Comparison of ENCODE assay signal across 8 cellular contexts in the genomic region with DNA sequence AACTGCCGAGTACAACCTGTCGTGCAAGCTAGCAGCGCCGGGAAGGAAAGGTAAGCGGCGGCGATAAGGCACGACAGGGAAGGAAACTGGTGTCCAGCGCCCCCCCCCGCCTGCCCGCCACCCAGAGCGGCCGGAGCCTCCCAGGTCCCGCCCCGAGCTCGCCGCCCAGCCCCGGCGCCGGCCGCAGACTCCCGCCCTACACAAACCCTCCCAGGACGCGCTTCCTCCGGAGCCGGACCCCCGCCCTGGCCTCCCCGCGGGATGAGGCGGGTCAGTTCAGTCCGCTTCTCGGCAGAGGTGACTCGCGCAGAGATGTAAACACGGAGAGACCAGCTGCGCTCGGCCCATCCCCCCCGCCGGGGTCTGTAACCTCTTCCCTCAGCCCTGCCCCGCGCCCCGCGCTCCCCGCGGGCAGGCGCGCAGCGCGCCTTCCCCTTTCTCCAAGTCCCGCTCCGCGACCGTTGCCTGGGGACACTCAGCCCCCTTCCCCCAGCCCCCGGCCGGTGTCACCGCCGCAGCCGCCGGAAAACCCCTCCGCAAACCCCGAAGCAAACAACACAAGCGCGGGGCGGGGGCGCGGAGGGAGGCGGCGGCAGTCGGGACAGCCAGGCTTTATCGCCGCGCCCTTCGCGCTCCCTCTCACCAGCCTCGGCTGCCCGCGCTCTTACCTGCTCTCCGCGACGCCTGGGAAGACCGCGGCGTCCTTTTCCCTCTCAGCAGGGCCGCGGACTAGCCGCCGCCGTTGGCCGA. TPM values are rescaled to one million over a fixed set of nuclear protein-coding genes. Genes with fewer than 3 reads are reported as not detected.
DNase-seq lines count a peak whose midpoint lies in the region; ATAC-seq, FAIRE-seq and TF ChIP-seq lines count a peak whose summit lies in the region.

No MANE protein-coding gene starts in this region.

- no peak for FAIRE-seq in A549 (lab: Jason Lieb, UNC)

- H3K4me1 ChIP-seq in A549 (peaks cover 28% of the 10 kb centered on the region), ectodermal cell (ENCODE audit: control insufficient read depth, insufficient read depth, low read length) (no peaks in the 10 kb centered on the region), lung (ENCODE audit: control insufficient read depth in 2 of 2, insufficient read depth in 2 of 2, low read length in 2 of 2) (peaks cover 4 to 7% of the 10 kb centered on the region in 2 donors)

- 0% methylated on average over 14 of the region's 89 CpGs for WGBS in A549 (ENCODE audit: missing lambda C conversion rate)
- WGBS in ectodermal cell, 2 experiments, result 0% methylated on average over 89 of the region's 89 CpGs
- 1% methylated on average over 71 to 89 of the region's 89 CpGs for WGBS in lung, 2 donors

- ATAC-seq in A549 (peak; percentile 63 to 77), GM18868 (IDR thresholded peaks at IDR 0.05; ENCODE audit: unreplicated experiment) (peak; percentile 13), HG03159 (IDR thresholded peaks at IDR 0.05; ENCODE audit: unreplicated experiment) (peak; percentile 21), lung (ENCODE audit: insufficient read depth, low FRiP score) (peak; percentile 55)

- no peaks in the 10 kb centered on the region for H3K36me3 Mint-ChIP-seq in activated CD4-positive, alpha-beta memory T cell treated with anti-CD3 and anti-CD28 coated beads, Interleukin-2, amount 10 ng/mL, durations not matched to agents 7 days and 5 days (ENCODE audit: low read depth)

- H3K36me3 ChIP-seq in ectodermal cell (ENCODE audit: control insufficient read depth, insufficient read depth, low read length) (no peaks in the 10 kb centered on the region), lung (ENCODE audit: control insufficient read depth in 2 of 2, insufficient read depth in 2 of 2, low read length in 2 of 2) (no peaks in the 10 kb centered on the region)

- peaks cover 26% of the 10 kb centered on the region for H3K4me1 Mint-ChIP-seq in activated CD4-positive, alpha-beta memory T cell treated with anti-CD3 and anti-CD28 coated beads, Interleukin-2, amount 10 ng/mL, durations not matched to agents 7 days and 5 days

- no peak for TF ChIP-seq RAD21 in A549 (conservative IDR thresholded peaks at IDR 0.05 in 1 of 2, IDR thresholded peaks at IDR 0.05 in 1 of 2)

- TF ChIP-seq CTCF in A549 (IDR thresholded peaks at IDR 0.05) (no peak), lung (IDR thresholded peaks at IDR 0.05; ENCODE audit: control extremely low read depth, extremely low read depth) (no peak)

- POLR2A ChIA-PET in A549 (lab: Yijun Ruan, JAX), result interaction anchor here (0.6 to 3.2 kb wide), 8 partner anchors 9 to 423 kb away, joined by 3 to 27 read pairs (median 6); a partner anchor contains a TSS
- POLR2A ChIA-PET in activated CD4-positive, alpha-beta memory T cell treated with anti-CD3 and anti-CD28 coated beads, Interleukin-2, amount 10 ng/mL, durations not matched to agents 7 days and 5 days (lab: Charles Lee), result interaction anchor here (0.8 to 4.4 kb wide), 8 partner anchors 13 to 277 kb away, joined by 3 to 67 read pairs (median 8); a partner anchor contains a TSS

- peak overlapping the region; percentile 85 for H3K4me3 Mint-ChIP-seq in activated CD4-positive, alpha-beta memory T cell treated with anti-CD3 and anti-CD28 coated beads, Interleukin-2, amount 10 ng/mL, durations not matched to agents 7 days and 5 days

- peak overlapping the region; percentile 92 for H3K4me3 ChIP-seq in A549
- H3K4me3 ChIP-seq in ectodermal cell (ENCODE audit: insufficient read depth, low read depth, low read length), result peak overlapping the region; percentile 47
- peak overlapping the region; percentile 95 for H3K4me3 ChIP-seq in lung

- peaks cover 19% of the 10 kb centered on the region for H3K27me3 Mint-ChIP-seq in activated CD4-positive, alpha-beta memory T cell treated with anti-CD3 and anti-CD28 coated beads, Interleukin-2, amount 10 ng/mL, durations not matched to agents 7 days and 5 days

- no peaks in the 10 kb centered on the region for H3K9me3 Mint-ChIP-seq in activated CD4-positive, alpha-beta memory T cell treated with anti-CD3 and anti-CD28 coated beads, Interleukin-2, amount 10 ng/mL, durations not matched to agents 7 days and 5 days

- no peak for TF ChIP-seq POLR2A in A549 (IDR thresholded peaks at IDR 0.05; ENCODE audit: low read length)

- H3K27ac ChIP-seq in A549, result peak overlapping the region; percentile 85 to 100
- peak overlapping the region; percentile 96 for H3K27ac ChIP-seq in ectodermal cell (ENCODE audit: insufficient read depth, low read depth, low read length, poor library complexity, severe bottlenecking)
- peak overlapping the region; percentile 97 to 100 for H3K27ac ChIP-seq in lung (ENCODE audit: low read depth in 1 of 2, low read length in 1 of 2)

- peak overlapping the region; percentile 87 for H3K4me2 ChIP-seq in A549

- peaks cover 7% of the 10 kb centered on the region for H3K27me3 ChIP-seq in ectodermal cell (ENCODE audit: control insufficient read depth, insufficient read depth, low read length, poor library complexity, severe bottlenecking)
- no peaks in the 10 kb centered on the region for H3K27me3 ChIP-seq in lung (ENCODE audit: control insufficient read depth, insufficient read depth)

- CTCF ChIA-PET in A549 (lab: Yijun Ruan, JAX), result interaction anchor here (0.7 to 1.8 kb wide), 4 partner anchors 9 to 79 kb away, joined by 3 to 10 read pairs (median 5); no protein-coding TSS in a partner anchor
- CTCF ChIA-PET in activated CD4-positive, alpha-beta memory T cell treated with anti-CD3 and anti-CD28 coated beads, Interleukin-2, amount 10 ng/mL, durations not matched to agents 7 days and 5 days (lab: Charles Lee), result interaction anchor here (0.6 to 3.1 kb wide), 9 partner anchors 9 to 383 kb away, joined by 3 to 14 read pairs (median 4); a partner anchor contains a TSS

- H3K9me3 ChIP-seq in A549, result no peaks in the 10 kb centered on the region
- no peaks in the 10 kb centered on the region for H3K9me3 ChIP-seq in ectodermal cell (ENCODE audit: control insufficient read depth, low read length)
- H3K9me3 ChIP-seq in lung (ENCODE audit: control insufficient read depth in 2 of 2, insufficient read depth in 1 of 2, low read length in 1 of 2), result no peaks in the 10 kb centered on the region

- DNase-seq in A549 (ENCODE audit: low read depth in 1 of 2, low spot score in 1 of 2) (peak; percentile 35 to 70), NCI-H748 (lab: John Stamatoyannopoulos, UW; ENCODE audit: unreplicated experiment) (peak; percentile 83), lung (ENCODE audit: low spot score) (peak; percentile 82)
- peak; percentile 67 for DNase-seq in activated CD4-positive, alpha-beta memory T cell treated with anti-CD3 and anti-CD28 coated beads, Interleukin-2, amount 10 ng/mL, durations not matched to agents 7 days and 5 days
- peak; percentile 28 to 52 (median 36) for DNase-seq in stimulated activated CD4-positive, alpha-beta T cell treated with anti-CD3 and anti-CD28 coated beads, TNF-alpha, amount 100 ng/mL, for 24 hours (ENCODE audit: low read depth in 3 of 3)

- H3K27ac Mint-ChIP-seq in activated CD4-positive, alpha-beta memory T cell treated with anti-CD3 and anti-CD28 coated beads, Interleukin-2, amount 10 ng/mL, durations not matched to agents 7 days and 5 days, result peak overlapping the region; percentile 69

- TF ChIP-seq EP300 in A549 (IDR thresholded peaks at IDR 0.05), result no peak

TF ChIP-seq in A549, 52 proteins besides CTCF, POLR2A, EP300 and RAD21:
- no peak for TF ChIP-seq HOXB5 (CRISPR knock-in tag; IDR thresholded peaks at IDR 0.05)
- TF ChIP-seq TFCP2L1 (CRISPR knock-in tag; IDR thresholded peaks at IDR 0.05), result 0 out of 2 replicates have a peak, but pooled peaks have one; percentile 28
- TF ChIP-seq, protein P1, sequence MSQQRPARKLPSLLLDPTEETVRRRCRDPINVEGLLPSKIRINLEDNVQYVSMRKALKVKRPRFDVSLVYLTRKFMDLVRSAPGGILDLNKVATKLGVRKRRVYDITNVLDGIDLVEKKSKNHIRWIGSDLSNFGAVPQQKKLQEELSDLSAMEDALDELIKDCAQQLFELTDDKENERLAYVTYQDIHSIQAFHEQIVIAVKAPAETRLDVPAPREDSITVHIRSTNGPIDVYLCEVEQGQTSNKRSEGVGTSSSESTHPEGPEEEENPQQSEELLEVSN (IDR thresholded peaks at IDR 0.05; ENCODE audit: borderline replicate concordance, low read depth), result peak; percentile 24; the same call in 1 of the 2 replicates
- TF ChIP-seq ZC3H11A (IDR thresholded peaks at IDR 0.05), result no peak
- TF ChIP-seq, protein P2, sequence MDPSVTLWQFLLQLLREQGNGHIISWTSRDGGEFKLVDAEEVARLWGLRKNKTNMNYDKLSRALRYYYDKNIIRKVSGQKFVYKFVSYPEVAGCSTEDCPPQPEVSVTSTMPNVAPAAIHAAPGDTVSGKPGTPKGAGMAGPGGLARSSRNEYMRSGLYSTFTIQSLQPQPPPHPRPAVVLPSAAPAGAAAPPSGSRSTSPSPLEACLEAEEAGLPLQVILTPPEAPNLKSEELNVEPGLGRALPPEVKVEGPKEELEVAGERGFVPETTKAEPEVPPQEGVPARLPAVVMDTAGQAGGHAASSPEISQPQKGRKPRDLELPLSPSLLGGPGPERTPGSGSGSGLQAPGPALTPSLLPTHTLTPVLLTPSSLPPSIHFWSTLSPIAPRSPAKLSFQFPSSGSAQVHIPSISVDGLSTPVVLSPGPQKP (IDR thresholded peaks at IDR 0.05; ENCODE audit: low read depth, low read length), result no peak
- TF ChIP-seq, protein P3, sequence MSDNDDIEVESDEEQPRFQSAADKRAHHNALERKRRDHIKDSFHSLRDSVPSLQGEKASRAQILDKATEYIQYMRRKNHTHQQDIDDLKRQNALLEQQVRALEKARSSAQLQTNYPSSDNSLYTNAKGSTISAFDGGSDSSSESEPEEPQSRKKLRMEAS (IDR thresholded peaks at IDR 0.05), result peak; percentile 3; the same call in 1 of the 2 replicates
- peak; percentile 26; the same call in 1 of the 2 replicates for TF ChIP-seq PHF8 (IDR thresholded peaks at IDR 0.05; ENCODE audit: borderline replicate concordance, low read depth)

RNA-seq across cellular contexts. Expression of a gene that starts 0.5 kb away (rescaled TPM):
- polyA plus RNA-seq in A549 (2011; rRNA removed), result 24.3 and 27.3 TPM in 2 replicates
- polyA plus RNA-seq in A549 (2012; cell fraction: cytosol; rRNA removed), result 8.7 and 9.6 TPM in 2 replicates
- 9.5 and 9.6 TPM in 2 replicates for polyA plus RNA-seq in A549 (2012; cell fraction: nucleus; rRNA removed)
- 12.4 to 12.7 TPM (median 12.6 TPM) in 3 replicates for polyA plus RNA-seq in A549 (2017; fragmentation: RNase III; extraction: RNeasy Plus Mini Kit Qiagen cat#74134 plus additional on column Dnase treatment)
- 33.1 and 33.8 TPM in 2 replicates for polyA minus RNA-seq in A549 (2011; rRNA and poly(A)+ RNA removed)
- 10 to 100 TPM; 35.2 to 39.5 TPM for total RNA-seq in activated CD4-positive, alpha-beta memory T cell treated with anti-CD3 and anti-CD28 coated beads, Interleukin-2, amount 10 ng/mL, durations not matched to agents 7 days and 5 days
- 33.8 TPM for polyA plus RNA-seq in ectodermal cell (2013, experiment 1 of 4)
- 31.5 TPM for polyA plus RNA-seq in ectodermal cell (2013, experiment 2 of 4)
- 26.2 TPM for polyA plus RNA-seq in ectodermal cell (2013, experiment 3 of 4)
- 29.5 TPM for polyA plus RNA-seq in ectodermal cell (2013, experiment 4 of 4)
- 100 to 1,000 TPM in 1 of 2 donors, 10 to 100 TPM in 1; 37.4 to 101 TPM for total RNA-seq in lung
- polyA plus RNA-seq in lung, result 10 to 100 TPM; 11.6 to 19.9 TPM

Comparison
In these comparisons a context has a peak if more than half of its experiments do, and no peak if none do; other contexts are left out.
1. Peak in every context shown above with its lines: DNase-seq, ATAC-seq, H3K4me3 ChIP-seq and H3K27ac ChIP-seq.
2. ATAC-seq: peak in every context shown above with its lines; median percentile 70 in A549; 55 in lung; 21 in HG03159; 13 in GM18868.